Comparison of ENCODE assay signal across 8 cellular contexts in the genomic region with DNA sequence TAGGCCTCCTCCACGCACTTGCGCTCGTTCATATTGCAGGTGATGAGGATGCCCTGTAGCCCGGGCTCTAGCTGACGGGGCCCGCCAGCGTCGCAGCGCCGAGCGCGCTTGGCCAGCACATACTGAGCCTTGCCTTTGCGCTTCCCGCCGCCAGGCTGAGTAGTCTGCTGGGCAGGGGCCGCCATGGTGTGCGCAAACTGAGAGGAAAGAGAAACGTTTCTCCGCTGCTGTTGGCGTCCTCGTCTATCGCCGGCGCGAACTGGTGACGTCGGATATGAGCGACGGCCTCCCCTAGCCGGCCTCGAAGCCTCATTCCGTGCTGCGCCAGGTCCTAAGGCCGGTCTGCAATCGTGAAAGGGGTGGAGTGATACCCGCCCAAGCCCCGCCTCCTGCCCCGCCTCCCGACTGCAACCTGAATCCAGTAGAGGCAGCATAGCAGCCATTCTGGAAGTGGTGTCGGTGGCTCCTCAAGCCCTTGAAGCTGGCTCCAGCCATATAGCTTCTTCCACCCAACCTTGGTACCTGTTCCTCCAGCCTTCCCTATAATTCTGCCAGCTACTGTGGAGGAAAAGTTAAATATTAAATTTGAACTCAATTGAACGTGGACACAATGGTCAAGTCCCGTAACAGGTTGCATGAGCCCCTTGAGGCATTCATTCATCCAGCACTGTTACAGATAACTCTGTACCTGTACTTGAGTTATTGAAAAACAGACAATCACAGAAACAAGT. TPM values are rescaled to one million over a fixed set of nuclear protein-coding genes. Genes with fewer than 3 reads are reported as not detected.
DNase-seq lines count a peak whose midpoint lies in the region; ATAC-seq and TF ChIP-seq lines count a peak whose summit lies in the region.

A gene with protein sequence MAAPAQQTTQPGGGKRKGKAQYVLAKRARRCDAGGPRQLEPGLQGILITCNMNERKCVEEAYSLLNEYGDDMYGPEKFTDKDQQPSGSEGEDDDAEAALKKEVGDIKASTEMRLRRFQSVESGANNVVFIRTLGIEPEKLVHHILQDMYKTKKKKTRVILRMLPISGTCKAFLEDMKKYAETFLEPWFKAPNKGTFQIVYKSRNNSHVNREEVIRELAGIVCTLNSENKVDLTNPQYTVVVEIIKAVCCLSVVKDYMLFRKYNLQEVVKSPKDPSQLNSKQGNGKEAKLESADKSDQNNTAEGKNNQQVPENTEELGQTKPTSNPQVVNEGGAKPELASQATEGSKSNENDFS (minus strand): TSS at position 264 of the 731 bp plus-strand sequence. CDS start 79 bp downstream, at position 185.

- no peaks in the 10 kb centered on the region for H3K27me3 Mint-ChIP-seq in memory B cell

- peak; percentile 90 for ATAC-seq in memory B cell (ENCODE audit: low read depth)

- peaks cover 18% of the 10 kb centered on the region for H3K36me3 ChIP-seq in effector memory CD4-positive, alpha-beta T cell (ENCODE audit: control insufficient read depth, insufficient read depth, low read length)

- peaks cover 5% of the 10 kb centered on the region for H3K4me1 ChIP-seq in effector memory CD4-positive, alpha-beta T cell (ENCODE audit: control insufficient read depth, insufficient read depth, low read length, poor library complexity, severe bottlenecking)

- CTCF ChIA-PET in activated CD8-positive, alpha-beta memory T cell treated with anti-CD3 and anti-CD28 coated beads for 36 hours (lab: Charles Lee) = interaction anchor here (1.2 kb wide), 1 partner anchor 10 kb away, joined by 3 read pairs; no protein-coding TSS in a partner anchor

- peak; percentile 98 for DNase-seq in COLO829 (ENCODE audit: low spot score)
- DNase-seq in GM20000 (ENCODE audit: low spot score) = peak; percentile 93
- DNase-seq in HT-29 (ENCODE audit: low spot score) = peak; percentile 95
- DNase-seq in NK-92 treated with Interleukin-12 subunit alpha and Interleukin-12 subunit beta, amount 100 ng/mL, for 24 hours (lab: John Stamatoyannopoulos, UW) = peak; percentile 93
- DNase-seq in effector memory CD4-positive, alpha-beta T cell = peak; percentile 95 to 96 (median 95)
- peak; percentile 86 to 93 for DNase-seq in memory B cell (ENCODE audit: low spot score in 2 of 2)
- DNase-seq in stimulated activated CD8-positive, alpha-beta memory T cell treated with anti-CD3 and anti-CD28 coated beads, Interleukin-12 subunit alpha, Interleukin-12 subunit beta, amount 100 ng/mL, for 1 hour (ENCODE audit: low read depth) = peak; percentile 96

- TF ChIP-seq CTCF in GM20000 (IDR thresholded peaks at IDR 0.05; ENCODE audit: extremely low read depth, missing control alignments) = no peak

- no peaks in the 10 kb centered on the region for H3K27me3 ChIP-seq in effector memory CD4-positive, alpha-beta T cell (replicated peaks; ENCODE audit: control insufficient read depth, insufficient read depth, low read length, poor library complexity, severe bottlenecking)

- H3K9me3 Mint-ChIP-seq in memory B cell = no peaks in the 10 kb centered on the region

- H3K36me3 Mint-ChIP-seq in memory B cell = peaks cover 10% of the 10 kb centered on the region

- peak within 1 kb of the TSS; percentile 100 for H3K4me3 ChIP-seq in effector memory CD4-positive, alpha-beta T cell (ENCODE audit: insufficient read depth, low read depth, low read length, poor library complexity, severe bottlenecking)

- peak within 1 kb of the TSS; percentile 94 for H3K27ac Mint-ChIP-seq in memory B cell

- peak within 1 kb of the TSS; percentile 98 for H3K27ac ChIP-seq in effector memory CD4-positive, alpha-beta T cell (ENCODE audit: insufficient read depth, low read length, poor library complexity, severe bottlenecking)

- peaks cover 13% of the 10 kb centered on the region for H3K4me1 Mint-ChIP-seq in memory B cell

- no peaks in the 10 kb centered on the region for H3K9me3 ChIP-seq in effector memory CD4-positive, alpha-beta T cell (ENCODE audit: control insufficient read depth, low read length)

- H3K4me3 Mint-ChIP-seq in memory B cell = peak within 1 kb of the TSS; percentile 95

- POLR2A ChIA-PET in activated CD8-positive, alpha-beta memory T cell treated with anti-CD3 and anti-CD28 coated beads for 36 hours (lab: Charles Lee) = interaction anchor here (0.6 to 1.9 kb wide), 5 partner anchors 9 to 65 kb away, joined by 3 to 9 read pairs (median 3); a partner anchor contains a TSS

RNA-seq across cellular contexts. Expression of the gene that starts here (rescaled TPM):
- total RNA-seq in HT-29 (2014; rRNA removed; shearing (Covaris generic)) = 51.8 and 55.4 TPM in 2 replicates
- total RNA-seq in activated CD8-positive, alpha-beta memory T cell treated with anti-CD3 and anti-CD28 coated beads for 36 hours = 10 to 100 TPM; 45.2 to 49.3 TPM

Comparison
In these comparisons a context has a peak if more than half of its experiments do, and no peak if none do; other contexts are left out.
1. Peak in every context shown above with its lines: DNase-seq, ATAC-seq, H3K4me3 ChIP-seq and H3K27ac ChIP-seq.